In the genomic region with DNA sequence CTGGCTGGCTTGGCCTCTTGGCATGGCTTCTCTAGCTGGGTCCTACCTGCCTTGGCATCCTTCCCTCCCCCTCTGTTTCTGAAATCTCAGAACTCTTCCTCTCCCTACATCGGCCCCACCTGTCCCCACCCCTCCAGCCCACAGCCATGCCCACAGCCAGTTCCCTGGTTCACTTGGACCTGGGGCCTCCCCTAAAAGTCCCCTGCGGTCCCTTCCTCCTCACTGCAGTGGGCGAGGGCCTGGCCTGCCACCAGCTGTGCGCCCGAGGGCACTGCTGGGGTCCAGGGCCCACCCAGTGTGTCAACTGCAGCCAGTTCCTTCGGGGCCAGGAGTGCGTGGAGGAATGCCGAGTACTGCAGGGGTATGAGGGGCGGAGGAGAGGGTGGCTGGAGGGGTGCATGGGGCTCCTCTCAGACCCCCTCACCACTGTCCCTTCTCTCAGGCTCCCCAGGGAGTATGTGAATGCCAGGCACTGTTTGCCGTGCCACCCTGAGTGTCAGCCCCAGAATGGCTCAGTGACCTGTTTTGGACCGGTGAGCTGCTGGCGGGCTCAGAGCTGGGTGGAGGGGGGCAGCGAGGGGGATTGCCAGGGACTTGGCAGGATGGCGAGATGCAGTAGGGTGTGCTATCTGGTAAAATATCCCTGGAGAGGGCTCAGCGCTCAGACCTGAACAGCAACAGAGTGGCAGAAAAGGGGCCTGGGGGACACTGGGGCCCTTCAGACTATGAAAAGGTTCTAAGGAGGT, we compare ENCODE assay signal across 25 cellular contexts. TPM values are rescaled to one million over a fixed set of nuclear protein-coding genes. Genes with fewer than 3 reads are reported as not detected.
DNase-seq lines count a peak whose midpoint lies in the region; ATAC-seq, FAIRE-seq and TF ChIP-seq lines count a peak whose summit lies in the region.
"Had no signal": no experiment of that assay in that cellular context is flagged by ENCODE, and none has a peak within 500 bp of the region (broad histone marks: within the 10 kb centered on the region; RNA-seq: fewer than 3 reads in every experiment).

No MANE protein-coding gene starts in this region.

- POLR2A ChIA-PET in HepG2 (lab: Yijun Ruan, JAX), result interaction anchor here (0.6 to 4.1 kb wide), 3 partner anchors 13 to 23 kb away, joined by 3 to 11 read pairs (median 3); no protein-coding TSS in a partner anchor
- POLR2A ChIA-PET in A673 (lab: Charles Lee; ENCODE audit: low non-redundant PET), result no interaction called here

- no TSS peak for BruUV-seq in HepG2 (replicated peaks; lab: Mats Ljungman, UMichigan)
- no TSS peak for BruUV-seq in A673 (replicated peaks; lab: Mats Ljungman, UMichigan)

- TF ChIP-seq CTCF in HepG2 (CRISPR knock-in tag; IDR thresholded peaks at IDR 0.05), result no peak
- TF ChIP-seq CTCF in A673 (conservative IDR thresholded peaks at IDR 0.05; ENCODE audit: low read depth, low read length), result no peak

- DNase-seq in epithelial cell of prostate (ENCODE audit: low read depth, low spot score) (no peak), HepG2 (ENCODE audit: low spot score) (no peak), HuH-7.5 (ENCODE audit: low spot score) (no peak), A673 (ENCODE audit: low spot score) (no peak)
- DNase-seq: activated naive CD4-positive, alpha-beta T cell treated with anti-CD3 and anti-CD28 coated beads, Interleukin-2, amount 50 U/mL, for 16 hours; activated T-cell treated with anti-CD3 and anti-CD28 coated beads, Interleukin-2, amount 50 U/mL, for 48 hours; CD4-positive, CD25-positive, alpha-beta regulatory T cell; H7; hypothalamus; islet precursor cell; NCI-H1436 treated with DMSO at 0.1 percent for 48 hours; NCI-H2227 treated with DMSO at 0.1 percent for 48 hours; PC-9; retina; stimulated activated naive B cell treated with anti-CD40 and anti-IgM and Interleukin-4, amounts not matched to agents 10 μg/mL and 1 μg/mL and 100 μg/mL, for 72 hours; T1000 had no signal

- in situ Hi-C loops in HepG2 (cut with HindIII; ENCODE audit: extremely low pct_ligation_motif_present, low pct_unique_long_range_greater_than_20kb), result no loop called here

- H3K27ac ChIP-seq in BLaER1 treated with 17β-estradiol and CSF1 and Interleukin-3, amounts not matched to agents 10 nM and 100 nM, result no peak overlapping the region
- H3K27ac ChIP-seq in epithelial cell of prostate (peak overlapping the region; percentile 77), HepG2 (ENCODE audit: extremely low read length, insufficient read depth, low read length) (no peak overlapping the region), skeletal muscle tissue (ENCODE audit: low read depth, low read length) (peak overlapping the region; percentile 40), A673 (ENCODE audit: low read depth, low read length, poor library complexity, severe bottlenecking) (no peak overlapping the region)
- H3K27ac ChIP-seq: PC-9 had no signal

- TF ChIP-seq EP300 in HepG2 (IDR thresholded peaks at IDR 0.05; ENCODE audit: low read depth in 2 of 2, low read length in 2 of 2), result no peak
- TF ChIP-seq EP300 in HepG2 (CRISPR knock-in tag; IDR thresholded peaks at IDR 0.05; ENCODE audit: borderline replicate concordance), result no peak

- WGBS in HepG2 (ENCODE audit: low lambda C conversion rate), result 98% methylated on average over 15 of the region's 15 CpGs

- intact Hi-C loops in HepG2 (cut with micrococcal nuclease; ENCODE audit: unreplicated experiment), result no loop called here
- intact Hi-C loops in A673 (cut with micrococcal nuclease; ENCODE audit: unreplicated experiment), result no loop called here

- H3K9ac ChIP-seq in BLaER1 treated with 17β-estradiol and CSF1 and Interleukin-3, amounts not matched to agents 10 nM and 100 nM, result 0 out of 22 replicates have a peak overlapping the region, but pooled peaks of 1 of the 11 experiments have one; percentile 4
- H3K9ac ChIP-seq in HepG2 (ENCODE audit: insufficient read depth, low read depth, low read length), result no peak overlapping the region
- peak overlapping the region; percentile 4 to 45 (median 32) for H3K9ac ChIP-seq in skeletal muscle tissue (ENCODE audit: low read depth in 1 of 3, low read length in 3 of 3)

- peak overlapping the region in 7 of 11 experiments; percentile 3 to 55 (median 40); a peak in 10 of 22 replicates for H3K4me2 ChIP-seq in BLaER1 treated with 17β-estradiol and CSF1 and Interleukin-3, amounts not matched to agents 10 nM and 100 nM
- H3K4me2 ChIP-seq in HepG2 (ENCODE audit: low read depth, low read length), result no peak overlapping the region
- H3K4me2 ChIP-seq: PC-9 had no signal

- H3K36me3 ChIP-seq in BLaER1 treated with 17β-estradiol and CSF1 and Interleukin-3, amounts not matched to agents 10 nM and 100 nM, result no peaks in the 10 kb centered on the region
- H3K36me3 ChIP-seq in HepG2 (replicated peaks in 1 of 2; ENCODE audit: control insufficient read depth in 1 of 2, insufficient read depth in 2 of 2, low read length in 2 of 2) (peaks cover 34 to 83% of the 10 kb centered on the region in 2 experiments), skeletal muscle tissue (ENCODE audit: control insufficient read depth in 3 of 3, insufficient read depth in 3 of 3, low read length in 3 of 3) (peaks cover 40 to 63% (median 46%) of the 10 kb centered on the region in 3 donors), A673 (ENCODE audit: insufficient read depth, low read length, poor library complexity, severe bottlenecking) (no peaks in the 10 kb centered on the region)

- no peaks in the 10 kb centered on the region for H3K79me2 ChIP-seq in HepG2 (ENCODE audit: insufficient read depth, low read length)

- ATAC-seq in HepG2, result peak; percentile 13; the same call in 2 of the 3 replicates
- no peak for ATAC-seq in GM21786 (IDR thresholded peaks at IDR 0.05; ENCODE audit: unreplicated experiment)
- ATAC-seq in HG02840 (IDR thresholded peaks at IDR 0.05; ENCODE audit: low FRiP score, unreplicated experiment), result no peak
- ATAC-seq: stimulated activated naive B cell treated with anti-CD40 and anti-IgM and Interleukin-4, amounts not matched to agents 10 μg/mL and 1 μg/mL and 100 μg/mL, for 72 hours had no signal

- no peak for TF ChIP-seq RAD21 in HepG2 (CRISPR knock-in tag; IDR thresholded peaks at IDR 0.05)

- H3K27me3 ChIP-seq in BLaER1 treated with 17β-estradiol and CSF1 and Interleukin-3, amounts not matched to agents 10 nM and 100 nM, result no peaks in the 10 kb centered on the region
- H3K27me3 ChIP-seq in HepG2 (ENCODE audit: control insufficient read depth in 1 of 2, insufficient read depth in 2 of 2, low read length in 2 of 2) (no peaks in the 10 kb centered on the region), skeletal muscle tissue (ENCODE audit: control insufficient read depth in 3 of 3, insufficient read depth in 3 of 3, low read length in 3 of 3) (no peaks in the 10 kb centered on the region), A673 (replicated peaks; ENCODE audit: insufficient read depth, low read depth, low read length, poor library complexity) (no peaks in the 10 kb centered on the region)
- H3K27me3 ChIP-seq: tibial nerve had no signal

- no peaks in the 10 kb centered on the region for H3K9me3 ChIP-seq in BLaER1 treated with 17β-estradiol and CSF1 and Interleukin-3, amounts not matched to agents 10 nM and 100 nM (replicated peaks in 1 of 11)
- H3K9me3 ChIP-seq in HepG2 (ENCODE audit: low read length) (no peaks in the 10 kb centered on the region), skeletal muscle tissue (ENCODE audit: control insufficient read depth in 3 of 3, low read length in 3 of 3) (no peaks in the 10 kb centered on the region), A673 (ENCODE audit: low read depth, low read length, poor library complexity, severe bottlenecking) (no peaks in the 10 kb centered on the region)
- H3K9me3 ChIP-seq: tibial nerve had no signal

- CTCF ChIA-PET in HepG2 (lab: Yijun Ruan, JAX; ENCODE audit: low intra/inter-chr PET ratio, low total read pairs), result no interaction called here
- CTCF ChIA-PET in A673 (lab: Charles Lee), result no interaction called here

- H4K20me1 ChIP-seq in BLaER1 treated with 17β-estradiol and CSF1 and Interleukin-3, amounts not matched to agents 10 nM and 100 nM, result no peaks in the 10 kb centered on the region; a peak in 1 of 22 replicates
- H4K20me1 ChIP-seq in HepG2 (ENCODE audit: insufficient read depth, low read length), result no peaks in the 10 kb centered on the region

- H3K4me1 ChIP-seq in BLaER1 treated with 17β-estradiol and CSF1 and Interleukin-3, amounts not matched to agents 10 nM and 100 nM, result peaks cover 0 to 42% (median 31%) of the 10 kb centered on the region in 10 experiments; a peak in 15 of 20 replicates
- H3K4me1 ChIP-seq in HepG2 (ENCODE audit: insufficient read depth, low read length) (no peaks in the 10 kb centered on the region), skeletal muscle tissue (ENCODE audit: control insufficient read depth in 3 of 3, insufficient read depth in 3 of 3, low read length in 3 of 3) (peaks cover 13 to 17% (median 13%) of the 10 kb centered on the region in 3 donors), A673 (ENCODE audit: insufficient read depth, low read length, poor library complexity, severe bottlenecking) (no peaks in the 10 kb centered on the region)
- H3K4me1 ChIP-seq: tibial nerve had no signal

- no peak for TF ChIP-seq POLR2A in HepG2 (IDR thresholded peaks at IDR 0.05; ENCODE audit: insufficient read depth in 1 of 2, low read depth in 2 of 2, low read length in 2 of 2)

- no peak overlapping the region for H3K4me3 ChIP-seq in BLaER1 treated with 17β-estradiol and CSF1 and Interleukin-3, amounts not matched to agents 10 nM and 100 nM
- no peak overlapping the region for H3K4me3 ChIP-seq in HepG2 (replicated peaks in 1 of 3; ENCODE audit: insufficient read depth in 1 of 3, low read depth in 2 of 3, low read length in 3 of 3)
- H3K4me3 ChIP-seq in skeletal muscle tissue (ENCODE audit: low read length in 3 of 3), result no peak overlapping the region
- H3K4me3 ChIP-seq in A673 (ENCODE audit: low read depth, low read length, poor library complexity, severe bottlenecking), result no peak overlapping the region
- H3K4me3 ChIP-seq: PC-9, tibial nerve had no signal

- H2AFZ ChIP-seq in HepG2 (ENCODE audit: low read length), result no peak overlapping the region
- H2AFZ ChIP-seq: PC-9 had no signal

- no peak for FAIRE-seq in HepG2 (lab: Jason Lieb, UNC)
- FAIRE-seq: astrocyte had no signal

RNA-seq across cellular contexts. Expression of a gene that starts 14.1 kb away (rescaled TPM):
- total RNA-seq in HepG2 (2016; rRNA removed; fragmentation: Illumina TruSeq; extraction: Trizol), result 40.6 and 48.6 TPM in 2 replicates
- total RNA-seq in HepG2 (2016; cell fraction: cytosol; rRNA removed; fragmentation: Illumina TruSeq; extraction: Trizol; ENCODE audit: low read depth), result 50.1 and 73.7 TPM in 2 replicates
- total RNA-seq in HepG2 (2016; cell fraction: insoluble cytoplasmic fraction; rRNA removed; fragmentation: Illumina TruSeq; extraction: Trizol), result 43.9 and 49.0 TPM in 2 replicates
- total RNA-seq in HepG2 (2016; cell fraction: membrane; rRNA removed; fragmentation: Illumina TruSeq; extraction: Trizol), result 66.3 and 82.4 TPM in 2 replicates
- 18.4 and 23.7 TPM in 2 replicates for total RNA-seq in HepG2 (2016; cell fraction: nucleus; rRNA removed; fragmentation: Illumina TruSeq; extraction: Trizol)
- polyA plus RNA-seq in HepG2 (2011; rRNA removed), result 56.6 and 68.2 TPM in 2 replicates
- polyA plus RNA-seq in HepG2 (2011; cell fraction: cytosol; rRNA removed), result 62.1 and 67.0 TPM in 2 replicates
- 27.3 and 39.8 TPM in 2 replicates for polyA plus RNA-seq in HepG2 (2011; cell fraction: nucleus; rRNA removed)
- 38.6 and 44.5 TPM in 2 replicates for polyA plus RNA-seq in HepG2 (2012)
- 106 and 131 TPM in 2 replicates for polyA plus RNA-seq in HepG2 (2016; cell fraction: cytosol; fragmentation: Illumina TruSeq; extraction: Trizol; ENCODE audit: low read depth)
- polyA plus RNA-seq in HepG2 (2016; cell fraction: insoluble cytoplasmic fraction; fragmentation: Illumina TruSeq; extraction: Trizol; ENCODE audit: low read depth), result 73.3 and 81.4 TPM in 2 replicates
- 100 and 131 TPM in 2 replicates for polyA plus RNA-seq in HepG2 (2016; cell fraction: membrane; fragmentation: Illumina TruSeq; extraction: Trizol; ENCODE audit: low read depth)
- 45.4 and 54.1 TPM in 2 replicates for polyA plus RNA-seq in HepG2 (2016; cell fraction: nucleus; fragmentation: Illumina TruSeq; extraction: Trizol; ENCODE audit: insufficient read depth, low read depth)
- 30.0 and 48.1 TPM in 2 replicates for polyA minus RNA-seq in HepG2 (2011; rRNA and poly(A)+ RNA removed; ENCODE audit: low replicate concordance)
- 11.5 and 16.0 TPM in 2 replicates for polyA minus RNA-seq in HepG2 (2011; cell fraction: cytosol; rRNA and poly(A)+ RNA removed)
- polyA minus RNA-seq in HepG2 (2011; cell fraction: nucleus; rRNA and poly(A)+ RNA removed), result 10.6 and 14.7 TPM in 2 replicates
- 6.3 TPM for total RNA-seq in skeletal muscle tissue
- 30.5 and 33.5 TPM in 2 replicates for total RNA-seq in A673 (2021)

RNA-seq across cellular contexts. Expression of a gene that starts 16.4 kb away (rescaled TPM):
- total RNA-seq in HepG2 (2016; rRNA removed; fragmentation: Illumina TruSeq; extraction: Trizol) (30.2 and 64.1 TPM in 2 replicates), skeletal muscle tissue (69.9 TPM), A673 (2021) (11.1 and 17.8 TPM in 2 replicates)
- 29.4 and 32.0 TPM in 2 replicates for total RNA-seq in HepG2 (2016; cell fraction: cytosol; rRNA removed; fragmentation: Illumina TruSeq; extraction: Trizol; ENCODE audit: low read depth)
- 24.5 and 63.0 TPM in 2 replicates for total RNA-seq in HepG2 (2016; cell fraction: insoluble cytoplasmic fraction; rRNA removed; fragmentation: Illumina TruSeq; extraction: Trizol)
- total RNA-seq in HepG2 (2016; cell fraction: membrane; rRNA removed; fragmentation: Illumina TruSeq; extraction: Trizol), result 21.8 and 22.8 TPM in 2 replicates
- 81.6 and 99.0 TPM in 2 replicates for total RNA-seq in HepG2 (2016; cell fraction: nucleus; rRNA removed; fragmentation: Illumina TruSeq; extraction: Trizol)
- polyA plus RNA-seq in HepG2 (2011; rRNA removed), result 57.7 and 77.7 TPM in 2 replicates
- polyA plus RNA-seq in HepG2 (2011; cell fraction: cytosol; rRNA removed), result 36.7 and 42.6 TPM in 2 replicates
- 210 and 211 TPM in 2 replicates for polyA plus RNA-seq in HepG2 (2011; cell fraction: nucleus; rRNA removed)
- 69.2 and 69.6 TPM in 2 replicates for polyA plus RNA-seq in HepG2 (2012)
- 4.2 and 4.3 TPM in 2 replicates for polyA plus RNA-seq in HepG2 (2016; cell fraction: cytosol; fragmentation: Illumina TruSeq; extraction: Trizol; ENCODE audit: low read depth)
- 25.3 and 32.1 TPM in 2 replicates for polyA plus RNA-seq in HepG2 (2016; cell fraction: insoluble cytoplasmic fraction; fragmentation: Illumina TruSeq; extraction: Trizol; ENCODE audit: low read depth)
- polyA plus RNA-seq in HepG2 (2016; cell fraction: membrane; fragmentation: Illumina TruSeq; extraction: Trizol; ENCODE audit: low read depth), result 8.5 and 9.9 TPM in 2 replicates
- polyA plus RNA-seq in HepG2 (2016; cell fraction: nucleus; fragmentation: Illumina TruSeq; extraction: Trizol; ENCODE audit: insufficient read depth, low read depth), result 149 and 153 TPM in 2 replicates
- 39.8 and 292 TPM in 2 replicates for polyA minus RNA-seq in HepG2 (2011; rRNA and poly(A)+ RNA removed; ENCODE audit: low replicate concordance)
- 52.4 and 60.7 TPM in 2 replicates for polyA minus RNA-seq in HepG2 (2011; cell fraction: cytosol; rRNA and poly(A)+ RNA removed)
- polyA minus RNA-seq in HepG2 (2011; cell fraction: nucleus; rRNA and poly(A)+ RNA removed), result 58.8 and 83.7 TPM in 2 replicates

RNA-seq across cellular contexts. Expression of a gene that starts 21.5 kb away (rescaled TPM):
- 41.7 and 60.2 TPM in 2 replicates for total RNA-seq in HepG2 (2016; rRNA removed; fragmentation: Illumina TruSeq; extraction: Trizol)
- total RNA-seq in HepG2 (2016; cell fraction: cytosol; rRNA removed; fragmentation: Illumina TruSeq; extraction: Trizol; ENCODE audit: low read depth), result 17.9 and 20.4 TPM in 2 replicates
- 38.5 and 64.6 TPM in 2 replicates for total RNA-seq in HepG2 (2016; cell fraction: insoluble cytoplasmic fraction; rRNA removed; fragmentation: Illumina TruSeq; extraction: Trizol)
- total RNA-seq in HepG2 (2016; cell fraction: membrane; rRNA removed; fragmentation: Illumina TruSeq; extraction: Trizol), result 31.4 and 31.5 TPM in 2 replicates
- 57.0 and 59.4 TPM in 2 replicates for total RNA-seq in HepG2 (2016; cell fraction: nucleus; rRNA removed; fragmentation: Illumina TruSeq; extraction: Trizol)
- polyA plus RNA-seq in HepG2 (2011; rRNA removed), result 77.7 and 92.3 TPM in 2 replicates
- 36.7 and 60.1 TPM in 2 replicates for polyA plus RNA-seq in HepG2 (2011; cell fraction: cytosol; rRNA removed)
- 319 and 344 TPM in 2 replicates for polyA plus RNA-seq in HepG2 (2011; cell fraction: nucleus; rRNA removed)
- polyA plus RNA-seq in HepG2 (2012), result 60.9 and 73.8 TPM in 2 replicates
- 8.5 and 8.6 TPM in 2 replicates for polyA plus RNA-seq in HepG2 (2016; cell fraction: cytosol; fragmentation: Illumina TruSeq; extraction: Trizol; ENCODE audit: low read depth)
- polyA plus RNA-seq in HepG2 (2016; cell fraction: insoluble cytoplasmic fraction; fragmentation: Illumina TruSeq; extraction: Trizol; ENCODE audit: low read depth), result 45.6 and 58.3 TPM in 2 replicates
- polyA plus RNA-seq in HepG2 (2016; cell fraction: membrane; fragmentation: Illumina TruSeq; extraction: Trizol; ENCODE audit: low read depth), result 13.3 and 14.8 TPM in 2 replicates
- 147 and 156 TPM in 2 replicates for polyA plus RNA-seq in HepG2 (2016; cell fraction: nucleus; fragmentation: Illumina TruSeq; extraction: Trizol; ENCODE audit: insufficient read depth, low read depth)
- polyA minus RNA-seq in HepG2 (2011; rRNA and poly(A)+ RNA removed; ENCODE audit: low replicate concordance), result 9.1 and 160 TPM in 2 replicates
- 55.8 and 65.9 TPM in 2 replicates for polyA minus RNA-seq in HepG2 (2011; cell fraction: cytosol; rRNA and poly(A)+ RNA removed)
- 80.7 and 95.9 TPM in 2 replicates for polyA minus RNA-seq in HepG2 (2011; cell fraction: nucleus; rRNA and poly(A)+ RNA removed)
- total RNA-seq in skeletal muscle tissue, result not detected
- total RNA-seq in A673 (2021), result 0.62 and 0.63 TPM in 2 replicates
- total RNA-seq: CD4-positive, CD25-positive, alpha-beta regulatory T cell; chondrocyte; M059J; neural crest cell had no signal
- polyA plus RNA-seq: CD4-positive, CD25-positive, alpha-beta regulatory T cell had no signal

RNA-seq across cellular contexts. Expression of a gene that starts 28.4 kb away (rescaled TPM):
- total RNA-seq in HepG2 (2016; rRNA removed; fragmentation: Illumina TruSeq; extraction: Trizol), result 5.1 and 11.9 TPM in 2 replicates
- total RNA-seq in HepG2 (2016; cell fraction: cytosol; rRNA removed; fragmentation: Illumina TruSeq; extraction: Trizol; ENCODE audit: low read depth), result 1.1 and 1.5 TPM in 2 replicates
- 3.5 and 11.4 TPM in 2 replicates for total RNA-seq in HepG2 (2016; cell fraction: insoluble cytoplasmic fraction; rRNA removed; fragmentation: Illumina TruSeq; extraction: Trizol)
- 3.2 and 3.3 TPM in 2 replicates for total RNA-seq in HepG2 (2016; cell fraction: membrane; rRNA removed; fragmentation: Illumina TruSeq; extraction: Trizol)
- total RNA-seq in HepG2 (2016; cell fraction: nucleus; rRNA removed; fragmentation: Illumina TruSeq; extraction: Trizol), result 11.6 and 12.8 TPM in 2 replicates
- 14.6 and 21.2 TPM in 2 replicates for polyA plus RNA-seq in HepG2 (2011; rRNA removed)
- polyA plus RNA-seq in HepG2 (2011; cell fraction: cytosol; rRNA removed), result 9.7 and 10.8 TPM in 2 replicates
- polyA plus RNA-seq in HepG2 (2011; cell fraction: nucleus; rRNA removed), result 53.0 and 67.8 TPM in 2 replicates
- polyA plus RNA-seq in HepG2 (2012), result 9.1 and 10.3 TPM in 2 replicates
- 0.93 and 0.97 TPM in 2 replicates for polyA plus RNA-seq in HepG2 (2016; cell fraction: cytosol; fragmentation: Illumina TruSeq; extraction: Trizol; ENCODE audit: low read depth)
- polyA plus RNA-seq in HepG2 (2016; cell fraction: insoluble cytoplasmic fraction; fragmentation: Illumina TruSeq; extraction: Trizol; ENCODE audit: low read depth), result 4.1 and 5.4 TPM in 2 replicates
- polyA plus RNA-seq in HepG2 (2016; cell fraction: membrane; fragmentation: Illumina TruSeq; extraction: Trizol; ENCODE audit: low read depth), result 2.1 and 2.4 TPM in 2 replicates
- polyA plus RNA-seq in HepG2 (2016; cell fraction: nucleus; fragmentation: Illumina TruSeq; extraction: Trizol; ENCODE audit: insufficient read depth, low read depth), result 23.4 and 28.3 TPM in 2 replicates
- polyA minus RNA-seq in HepG2 (2011; rRNA and poly(A)+ RNA removed; ENCODE audit: low replicate concordance), result 12.0 and 44.9 TPM in 2 replicates
- polyA minus RNA-seq in HepG2 (2011; cell fraction: cytosol; rRNA and poly(A)+ RNA removed), result 5.6 and 8.2 TPM in 2 replicates
- polyA minus RNA-seq in HepG2 (2011; cell fraction: nucleus; rRNA and poly(A)+ RNA removed), result 8.2 and 9.7 TPM in 2 replicates
- total RNA-seq in skeletal muscle tissue, result 7.3 TPM
- total RNA-seq in A673 (2021), result 3.6 and 7.6 TPM in 2 replicates

RNA-seq across cellular contexts. Expression of a gene that starts 48.0 kb away (rescaled TPM):
- total RNA-seq in HepG2 (2016; rRNA removed; fragmentation: Illumina TruSeq; extraction: Trizol) (not detected in 2 replicates), skeletal muscle tissue (0.52 TPM), A673 (2021) (not detected in 2 replicates)
- total RNA-seq in HepG2 (2016; cell fraction: cytosol; rRNA removed; fragmentation: Illumina TruSeq; extraction: Trizol; ENCODE audit: low read depth), result not detected in 2 replicates
- total RNA-seq in HepG2 (2016; cell fraction: insoluble cytoplasmic fraction; rRNA removed; fragmentation: Illumina TruSeq; extraction: Trizol), result not detected in 2 replicates
- 0.17 TPM in 1 of 2 replicates, not detected in the other for total RNA-seq in HepG2 (2016; cell fraction: membrane; rRNA removed; fragmentation: Illumina TruSeq; extraction: Trizol)
- not detected in 2 replicates for total RNA-seq in HepG2 (2016; cell fraction: nucleus; rRNA removed; fragmentation: Illumina TruSeq; extraction: Trizol)
- polyA plus RNA-seq in HepG2 (2011; rRNA removed), result 0.22 and 0.25 TPM in 2 replicates
- polyA plus RNA-seq in HepG2 (2011; cell fraction: cytosol; rRNA removed), result 0.08 and 0.13 TPM in 2 replicates
- 0.56 and 0.71 TPM in 2 replicates for polyA plus RNA-seq in HepG2 (2011; cell fraction: nucleus; rRNA removed)
- 0.31 TPM in 1 of 2 replicates, not detected in the other for polyA plus RNA-seq in HepG2 (2012)
- 0.11 TPM in 1 of 2 replicates, not detected in the other for polyA plus RNA-seq in HepG2 (2016; cell fraction: cytosol; fragmentation: Illumina TruSeq; extraction: Trizol; ENCODE audit: low read depth)
- not detected in 2 replicates for polyA plus RNA-seq in HepG2 (2016; cell fraction: insoluble cytoplasmic fraction; fragmentation: Illumina TruSeq; extraction: Trizol; ENCODE audit: low read depth)
- polyA plus RNA-seq in HepG2 (2016; cell fraction: membrane; fragmentation: Illumina TruSeq; extraction: Trizol; ENCODE audit: low read depth), result 0.15 TPM in 1 of 2 replicates, not detected in the other
- not detected in 2 replicates for polyA plus RNA-seq in HepG2 (2016; cell fraction: nucleus; fragmentation: Illumina TruSeq; extraction: Trizol; ENCODE audit: insufficient read depth, low read depth)
- polyA minus RNA-seq in HepG2 (2011; rRNA and poly(A)+ RNA removed; ENCODE audit: low replicate concordance), result not detected in 2 replicates
- polyA minus RNA-seq in HepG2 (2011; cell fraction: cytosol; rRNA and poly(A)+ RNA removed), result not detected in 2 replicates
- polyA minus RNA-seq in HepG2 (2011; cell fraction: nucleus; rRNA and poly(A)+ RNA removed), result not detected in 2 replicates
- total RNA-seq: M059J had no signal
- polyA plus RNA-seq: CD4-positive, CD25-positive, alpha-beta regulatory T cell had no signal

Comparison
In these comparisons a context has a peak if more than half of its experiments do, and no peak if none do; other contexts are left out.
1. H3K27ac ChIP-seq: peak in epithelial cell of prostate (single experiment) and skeletal muscle tissue (single experiment); none in BLaER1 treated with 17β-estradiol and CSF1 and Interleukin-3, amounts not matched to agents 10 nM and 100 nM (0 of 11), HepG2 (single experiment) and A673 (single experiment).
2. RNA of a gene that starts 21.5 kb away (total RNA-seq): 17.9 to 64.6 TPM in HepG2; 0.62 to 0.63 TPM in A673 and not detected in skeletal muscle tissue (single experiment); every median in the first group is over 10 times any median in the second.